ENCODE assay signal across 8 cellular contexts in the genomic region with DNA sequence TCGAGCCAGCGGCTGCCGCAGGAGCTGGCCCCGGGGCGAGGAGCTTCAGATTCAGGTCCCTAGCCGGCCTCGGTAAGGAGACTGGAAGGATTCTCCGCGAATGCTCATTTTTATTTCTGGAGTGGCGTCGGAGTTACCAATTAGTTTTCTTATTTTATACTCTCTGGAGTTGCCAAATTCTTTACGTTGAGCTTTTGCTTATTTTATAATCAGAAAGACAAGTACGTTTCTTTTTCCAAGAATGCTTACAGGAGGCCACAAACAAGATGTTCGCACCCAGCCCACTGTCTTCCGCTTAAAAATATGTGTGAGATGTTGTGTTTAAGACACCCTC. TPM values are rescaled to one million over a fixed set of nuclear protein-coding genes. Genes with fewer than 3 reads are reported as not detected.
DNase-seq lines count a peak whose midpoint lies in the region; ATAC-seq and TF ChIP-seq lines count a peak whose summit lies in the region.
"Had no signal": no experiment of that assay in that cellular context is flagged by ENCODE, and none has a peak within 500 bp of the region (broad histone marks: within the 10 kb centered on the region; RNA-seq: fewer than 3 reads in every experiment).

No MANE protein-coding gene starts in this region.

- H3K36me3 ChIP-seq in MG63 (no peaks in the 10 kb centered on the region), mesodermal cell (ENCODE audit: control insufficient read depth, insufficient read depth, low read length) (no peaks in the 10 kb centered on the region), thymus (ENCODE audit: control insufficient read depth, insufficient read depth) (no peaks in the 10 kb centered on the region), WERI-Rb-1 (no peaks in the 10 kb centered on the region)
- H3K36me3 ChIP-seq: right lobe of liver had no signal

- H3K4me3 ChIP-seq in MG63 (peak overlapping the region; percentile 51), choroid plexus epithelial cell (ENCODE audit: low read depth, low read length) (peak overlapping the region; percentile 63), mesodermal cell (ENCODE audit: extremely low read depth, insufficient read depth, low read length, poor library complexity, severe bottlenecking) (peak overlapping the region; percentile 33), thymus (ENCODE audit: low read length) (peak overlapping the region; percentile 9), WERI-Rb-1 (ENCODE audit: low read depth, low read length) (no peak overlapping the region)

- 39 to 62% methylated on average over 4 to 11 of the region's 15 CpGs for WGBS in mesodermal cell (ENCODE audit: insufficient coverage in 2 of 2), 2 experiments
- WGBS in thymus, result 42% methylated on average over 15 of the region's 15 CpGs

- H3K27ac ChIP-seq in mesodermal cell (ENCODE audit: low read depth, low read length, severe bottlenecking), result no peak overlapping the region
- no peak overlapping the region for H3K27ac ChIP-seq in thymus (ENCODE audit: low read depth)
- H3K27ac ChIP-seq in WERI-Rb-1, result no peak overlapping the region
- H3K27ac ChIP-seq: right lobe of liver had no signal

- no peak for DNase-seq in MG63
- no peak for DNase-seq in choroid plexus epithelial cell (ENCODE audit: low read depth)
- DNase-seq in NOMO-1 treated with dmso at 0.1 percent for 144 hours (lab: John Stamatoyannopoulos, UW; ENCODE audit: unreplicated experiment), result no peak
- no peak for DNase-seq in WERI-Rb-1
- DNase-seq: right lobe of liver had no signal

- H3K9me3 ChIP-seq in MG63, result no peaks in the 10 kb centered on the region
- H3K9me3 ChIP-seq in mesodermal cell (ENCODE audit: control insufficient read depth, low read length), result no peaks in the 10 kb centered on the region
- no peaks in the 10 kb centered on the region for H3K9me3 ChIP-seq in thymus (ENCODE audit: control insufficient read depth)
- no peaks in the 10 kb centered on the region for H3K9me3 ChIP-seq in WERI-Rb-1 (ENCODE audit: severe bottlenecking)
- H3K9me3 ChIP-seq: right lobe of liver had no signal

- TF ChIP-seq CTCF in choroid plexus epithelial cell (conservative IDR thresholded peaks at IDR 0.05; ENCODE audit: low read depth, low read length) (no peak), WERI-Rb-1 (IDR thresholded peaks at IDR 0.05; ENCODE audit: low read depth, low read length) (no peak)

- H3K27me3 ChIP-seq in MG63, result no peaks in the 10 kb centered on the region
- H3K27me3 ChIP-seq in thymus (ENCODE audit: control insufficient read depth, insufficient read depth), result peaks cover 17% of the 10 kb centered on the region
- no peaks in the 10 kb centered on the region for H3K27me3 ChIP-seq in WERI-Rb-1 (ENCODE audit: insufficient read depth, low read depth, severe bottlenecking)
- H3K27me3 ChIP-seq: right lobe of liver had no signal

- no peak for ATAC-seq in GM21529 (IDR thresholded peaks at IDR 0.05; ENCODE audit: unreplicated experiment)

- H3K4me1 ChIP-seq in mesodermal cell (ENCODE audit: control insufficient read depth, insufficient read depth, low read length, poor library complexity, severe bottlenecking) (no peaks in the 10 kb centered on the region), thymus (ENCODE audit: control insufficient read depth, insufficient read depth, low read length) (no peaks in the 10 kb centered on the region)

RNA-seq across cellular contexts. Expression of gene GPR156, which starts 0.5 kb away (rescaled TPM):
- 0.91 and 1.1 TPM in 2 replicates for total RNA-seq in MG63 (2014; rRNA removed; shearing (Covaris generic); ENCODE audit: low replicate concordance)
- polyA plus RNA-seq in mesodermal cell (2013, experiment 1 of 2), result 0.59 TPM
- 0.35 TPM for polyA plus RNA-seq in mesodermal cell (2013, experiment 2 of 2)
- polyA plus RNA-seq in thymus, result 0.11 TPM
- total RNA-seq: right lobe of liver had no signal
